In the genomic region with DNA sequence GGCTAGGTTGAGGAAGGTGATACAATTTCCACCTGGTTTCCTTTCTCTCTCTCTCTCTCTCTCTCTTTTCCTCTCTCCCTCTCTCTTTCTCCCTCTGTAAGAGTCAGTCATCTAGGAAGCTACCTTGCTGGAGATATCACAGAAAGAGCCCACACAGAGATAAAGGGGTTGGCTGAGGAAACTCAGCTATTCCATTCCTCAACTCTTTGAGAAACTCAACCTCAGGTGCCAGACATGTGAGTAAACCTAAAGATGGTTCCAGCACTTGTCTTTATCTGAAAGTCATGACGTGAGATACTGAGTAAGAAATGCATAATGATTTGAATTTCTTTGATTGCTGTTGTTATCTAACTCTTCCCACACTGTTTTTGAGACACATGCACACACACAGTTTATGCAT, we compare ENCODE assay signal across 1 cellular context.
TF ChIP-seq lines count a peak whose summit lies in the region.

No MANE protein-coding gene starts in this region.

TF ChIP-seq in GM12878, 131 proteins besides CTCF, POLR2A, EP300 and RAD21:
- TF ChIP-seq, protein P1, sequence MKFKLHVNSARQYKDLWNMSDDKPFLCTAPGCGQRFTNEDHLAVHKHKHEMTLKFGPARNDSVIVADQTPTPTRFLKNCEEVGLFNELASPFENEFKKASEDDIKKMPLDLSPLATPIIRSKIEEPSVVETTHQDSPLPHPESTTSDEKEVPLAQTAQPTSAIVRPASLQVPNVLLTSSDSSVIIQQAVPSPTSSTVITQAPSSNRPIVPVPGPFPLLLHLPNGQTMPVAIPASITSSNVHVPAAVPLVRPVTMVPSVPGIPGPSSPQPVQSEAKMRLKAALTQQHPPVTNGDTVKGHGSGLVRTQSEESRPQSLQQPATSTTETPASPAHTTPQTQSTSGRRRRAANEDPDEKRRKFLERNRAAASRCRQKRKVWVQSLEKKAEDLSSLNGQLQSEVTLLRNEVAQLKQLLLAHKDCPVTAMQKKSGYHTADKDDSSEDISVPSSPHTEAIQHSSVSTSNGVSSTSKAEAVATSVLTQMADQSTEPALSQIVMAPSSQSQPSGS (IDR thresholded peaks at IDR 0.05; ENCODE audit: low read length) = no peak
- TF ChIP-seq FOS (IDR thresholded peaks at IDR 0.05; ENCODE audit: borderline replicate concordance, extremely low read depth, insufficient read length) (no peak), BACH1 (IDR thresholded peaks at IDR 0.05; ENCODE audit: borderline replicate concordance) (no peak), KAT2A (conservative IDR thresholded peaks at IDR 0.05; ENCODE audit: control insufficient read depth, low read depth, low read length) (no peak), FOXK2 (IDR thresholded peaks at IDR 0.05) (no peak), SP1 (IDR thresholded peaks at IDR 0.05; ENCODE audit: low read depth, low read length) (no peak), RCOR1 (conservative IDR thresholded peaks at IDR 0.05; ENCODE audit: low read depth, low read length) (no peak), TCF7 (IDR thresholded peaks at IDR 0.05; ENCODE audit: borderline replicate concordance) (no peak), TAF1 (IDR thresholded peaks at IDR 0.05; ENCODE audit: borderline replicate concordance, low read depth, low read length) (no peak), IKZF1 (conservative IDR thresholded peaks at IDR 0.05) (no peak), GATAD2B (conservative IDR thresholded peaks at IDR 0.05; ENCODE audit: low read depth) (no peak), SMARCA5 (IDR thresholded peaks at IDR 0.05) (no peak), SRF (IDR thresholded peaks at IDR 0.05; ENCODE audit: low read depth in 2 of 2, low read length in 2 of 2) (no peak), NFYA (IDR thresholded peaks at IDR 0.05; ENCODE audit: borderline replicate concordance, low read depth, low read length) (no peak), HCFC1 (IDR thresholded peaks at IDR 0.05; ENCODE audit: low read length) (no peak), CBFB (IDR thresholded peaks at IDR 0.05; ENCODE audit: low read depth) (no peak)
- TF ChIP-seq, protein P2, sequence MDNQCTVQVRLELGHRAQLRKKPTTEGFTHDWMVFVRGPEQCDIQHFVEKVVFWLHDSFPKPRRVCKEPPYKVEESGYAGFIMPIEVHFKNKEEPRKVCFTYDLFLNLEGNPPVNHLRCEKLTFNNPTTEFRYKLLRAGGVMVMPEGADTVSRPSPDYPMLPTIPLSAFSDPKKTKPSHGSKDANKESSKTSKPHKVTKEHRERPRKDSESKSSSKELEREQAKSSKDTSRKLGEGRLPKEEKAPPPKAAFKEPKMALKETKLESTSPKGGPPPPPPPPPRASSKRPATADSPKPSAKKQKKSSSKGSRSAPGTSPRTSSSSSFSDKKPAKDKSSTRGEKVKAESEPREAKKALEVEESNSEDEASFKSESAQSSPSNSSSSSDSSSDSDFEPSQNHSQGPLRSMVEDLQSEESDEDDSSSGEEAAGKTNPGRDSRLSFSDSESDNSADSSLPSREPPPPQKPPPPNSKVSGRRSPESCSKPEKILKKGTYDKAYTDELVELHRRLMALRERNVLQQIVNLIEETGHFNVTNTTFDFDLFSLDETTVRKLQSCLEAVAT (IDR thresholded peaks at IDR 0.05) = no peak
- TF ChIP-seq, protein P3, sequence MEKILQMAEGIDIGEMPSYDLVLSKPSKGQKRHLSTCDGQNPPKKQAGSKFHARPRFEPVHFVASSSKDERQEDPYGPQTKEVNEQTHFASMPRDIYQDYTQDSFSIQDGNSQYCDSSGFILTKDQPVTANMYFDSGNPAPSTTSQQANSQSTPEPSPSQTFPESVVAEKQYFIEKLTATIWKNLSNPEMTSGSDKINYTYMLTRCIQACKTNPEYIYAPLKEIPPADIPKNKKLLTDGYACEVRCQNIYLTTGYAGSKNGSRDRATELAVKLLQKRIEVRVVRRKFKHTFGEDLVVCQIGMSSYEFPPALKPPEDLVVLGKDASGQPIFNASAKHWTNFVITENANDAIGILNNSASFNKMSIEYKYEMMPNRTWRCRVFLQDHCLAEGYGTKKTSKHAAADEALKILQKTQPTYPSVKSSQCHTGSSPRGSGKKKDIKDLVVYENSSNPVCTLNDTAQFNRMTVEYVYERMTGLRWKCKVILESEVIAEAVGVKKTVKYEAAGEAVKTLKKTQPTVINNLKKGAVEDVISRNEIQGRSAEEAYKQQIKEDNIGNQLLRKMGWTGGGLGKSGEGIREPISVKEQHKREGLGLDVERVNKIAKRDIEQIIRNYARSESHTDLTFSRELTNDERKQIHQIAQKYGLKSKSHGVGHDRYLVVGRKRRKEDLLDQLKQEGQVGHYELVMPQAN (conservative IDR thresholded peaks at IDR 0.05) = no peak
- TF ChIP-seq, protein P4, sequence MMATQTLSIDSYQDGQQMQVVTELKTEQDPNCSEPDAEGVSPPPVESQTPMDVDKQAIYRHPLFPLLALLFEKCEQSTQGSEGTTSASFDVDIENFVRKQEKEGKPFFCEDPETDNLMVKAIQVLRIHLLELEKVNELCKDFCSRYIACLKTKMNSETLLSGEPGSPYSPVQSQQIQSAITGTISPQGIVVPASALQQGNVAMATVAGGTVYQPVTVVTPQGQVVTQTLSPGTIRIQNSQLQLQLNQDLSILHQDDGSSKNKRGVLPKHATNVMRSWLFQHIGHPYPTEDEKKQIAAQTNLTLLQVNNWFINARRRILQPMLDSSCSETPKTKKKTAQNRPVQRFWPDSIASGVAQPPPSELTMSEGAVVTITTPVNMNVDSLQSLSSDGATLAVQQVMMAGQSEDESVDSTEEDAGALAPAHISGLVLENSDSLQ (IDR thresholded peaks at IDR 0.05) = no peak
